In genomic region chr13:99436013-99436412, GRCh38 we compare ENCODE assay signal across 20 cellular contexts.
A peak's percentile ranks its signal among the peaks of the same experiment; 100 is the strongest.
DNase-seq lines count a peak whose midpoint lies in the region; ATAC-seq and TF ChIP-seq lines count a peak whose summit lies in the region.
"Had no signal": no experiment of that assay in that cellular context is flagged by ENCODE, and none has a peak within 500 bp of the region (broad histone marks: within the 10 kb centered on the region; RNA-seq: fewer than 3 reads in every experiment).

No MANE protein-coding gene starts in this region.

- H2BK12ac ChIP-seq in H9 (ENCODE audit: insufficient read length, low read depth, low read length): no peak overlapping the region

- H3K4me2 ChIP-seq in PC-3 (ENCODE audit: low read length) (no peak overlapping the region), mammary epithelial cell (ENCODE audit: insufficient read depth, low read depth, low read length) (no peak overlapping the region), H9 (ENCODE audit: insufficient read depth, insufficient read length, low read length) (no peak overlapping the region)
- H3K4me2 ChIP-seq: GM23338 had no signal

- no peak overlapping the region for H3K4ac ChIP-seq in H9 (ENCODE audit: low read depth, low read length)

- no peak overlapping the region for H2BK15ac ChIP-seq in H9 (ENCODE audit: low read depth, low read length)

- no peaks in the 10 kb centered on the region for H3K9me3 ChIP-seq in PC-3 (ENCODE audit: low read length)
- no peaks in the 10 kb centered on the region for H3K9me3 ChIP-seq in mammary epithelial cell (replicated peaks; ENCODE audit: insufficient read depth, low read length)
- no peaks in the 10 kb centered on the region for H3K9me3 ChIP-seq in spleen
- H3K9me3 ChIP-seq in H9 (ENCODE audit: control insufficient read depth, low read depth, low read length): no peaks in the 10 kb centered on the region
- no peaks in the 10 kb centered on the region for H3K9me3 ChIP-seq in psoas muscle
- H3K9me3 ChIP-seq: ovary had no signal

- no peaks in the 10 kb centered on the region for H3K36me3 Mint-ChIP-seq in activated naive CD4-positive, alpha-beta T cell treated with anti-CD3 and anti-CD28 coated beads, Interleukin-2, amount 50 U/mL, for 24 hours
- peaks cover 0 to 3% (median 0%) of the 10 kb centered on the region in 3 experiments; a peak in 1 of 7 replicates for H3K36me3 Mint-ChIP-seq in H9 (ENCODE audit: insufficient read depth in 1 of 3, low read depth in 3 of 3)

- intact Hi-C loops in PC-3 (cut with micrococcal nuclease) (loop anchor here (2.0 kb wide), 1 partner anchor 259 kb away; no protein-coding TSS in a partner anchor), mammary epithelial cell (cut with micrococcal nuclease) (loop anchor here (5.0 kb wide), 1 partner anchor 349 kb away; no protein-coding TSS in a partner anchor), spleen (cut with DNase I; ENCODE audit: low total_unique reads) (loop anchor here (2.0 to 5.0 kb wide), 3 partner anchors 49 to 259 kb away; no protein-coding TSS in a partner anchor), psoas muscle (cut with DNase I) (loop anchor here in 1 of 2 donors (2.0 kb wide), 2 partner anchors 167 to 257 kb away; no protein-coding TSS in a partner anchor)

- TF ChIP-seq POLR2A in spleen (IDR thresholded peaks at IDR 0.05): no peak

- H3K4me3 Mint-ChIP-seq in activated naive CD4-positive, alpha-beta T cell treated with anti-CD3 and anti-CD28 coated beads, Interleukin-2, amount 50 U/mL, for 24 hours: no peak overlapping the region
- no peak overlapping the region for H3K4me3 Mint-ChIP-seq in H9
- H3K4me3 Mint-ChIP-seq: GM23338 had no signal

- H4K20me1 ChIP-seq in PC-3 (ENCODE audit: low read length) (no peaks in the 10 kb centered on the region), mammary epithelial cell (ENCODE audit: insufficient read depth, low read length) (no peaks in the 10 kb centered on the region), H9 (ENCODE audit: control insufficient read depth, insufficient read depth, insufficient read length) (no peaks in the 10 kb centered on the region)

- no peaks in the 10 kb centered on the region for H3K79me1 ChIP-seq in H9 (ENCODE audit: insufficient read depth, low read depth, low read length, poor library complexity, severe bottlenecking)

- no peak for TF ChIP-seq CTCF in PC-3 (conservative IDR thresholded peaks at IDR 0.05; ENCODE audit: low read depth, low read length)
- no peak for TF ChIP-seq CTCF in mammary epithelial cell (conservative IDR thresholded peaks at IDR 0.05 in 1 of 2, IDR thresholded peaks at IDR 0.05 in 1 of 2; ENCODE audit: extremely low read depth in 1 of 2, insufficient read depth in 1 of 2, low read depth in 1 of 2, low read length in 2 of 2)
- TF ChIP-seq CTCF in spleen (IDR thresholded peaks at IDR 0.05 in 8 of 11, conservative IDR thresholded peaks at IDR 0.05 in 3 of 11): no peak
- TF ChIP-seq CTCF in H9 (conservative IDR thresholded peaks at IDR 0.05): no peak
- TF ChIP-seq CTCF in psoas muscle (IDR thresholded peaks at IDR 0.05): no peak

- H3K79me2 ChIP-seq in PC-3 (ENCODE audit: low read length) (no peaks in the 10 kb centered on the region), mammary epithelial cell (ENCODE audit: insufficient read depth, low read length) (no peaks in the 10 kb centered on the region), H9 (ENCODE audit: insufficient read depth, low read length) (no peaks in the 10 kb centered on the region)

- H4K91ac ChIP-seq in H9 (ENCODE audit: insufficient read length, low read depth, low read length): no peak overlapping the region

- no peaks in the 10 kb centered on the region for H3K9me2 ChIP-seq in PC-3 (replicated peaks; ENCODE audit: low read length)

- CTCF ChIA-PET in PC-3 (lab: Charles Lee) (interaction anchor here (1.3 to 1.8 kb wide), 2 partner anchors 167 to 259 kb away, joined by 8 to 10 read pairs; no protein-coding TSS in a partner anchor), mammary epithelial cell (lab: Charles Lee; ENCODE audit: low non-redundant PET) (interaction anchor here (1.3 kb wide), 1 partner anchor 167 kb away, joined by 7 read pairs; no protein-coding TSS in a partner anchor)

- no peak overlapping the region for H2AK5ac ChIP-seq in H9 (ENCODE audit: insufficient read length, low read length)

- H3K36me3 ChIP-seq in PC-3 (ENCODE audit: low read depth, low read length) (peaks cover 2% of the 10 kb centered on the region; the same call in 1 of the 2 replicates), mammary epithelial cell (ENCODE audit: insufficient read depth, low read length) (no peaks in the 10 kb centered on the region), spleen (no peaks in the 10 kb centered on the region), psoas muscle (ENCODE audit: insufficient read depth in 1 of 2, low read depth in 1 of 2) (no peaks in the 10 kb centered on the region)
- H3K36me3 ChIP-seq: ovary had no signal

- H2AFZ ChIP-seq in PC-3 (ENCODE audit: low read length) (no peak overlapping the region), mammary epithelial cell (ENCODE audit: low read depth, low read length) (no peak overlapping the region), H9 (ENCODE audit: low read length) (no peak overlapping the region)

- H3K27ac ChIP-seq in PC-3 (ENCODE audit: low read length) (no peak overlapping the region), mammary epithelial cell (ENCODE audit: insufficient read depth, low read depth, low read length) (no peak overlapping the region), spleen (peak overlapping the region in 5 of 8 donors; percentile 4 to 87 (median 82)), H9 (ENCODE audit: insufficient read length, low read depth, low read length) (no peak overlapping the region), psoas muscle (no peak overlapping the region)
- H3K27ac ChIP-seq: KMS-11, ovary had no signal

- dilution Hi-C loops in mammary epithelial cell (cut with HindIII; ENCODE audit: low sequenced_read_pairs): no loop called here

- no peak overlapping the region for H4K8ac ChIP-seq in H9 (replicated peaks; ENCODE audit: insufficient read length, low read depth, low read length)

- no peak overlapping the region for H2BK5ac ChIP-seq in H9 (ENCODE audit: insufficient read length, low read length)

- no peak overlapping the region for H3K56ac ChIP-seq in H9 (ENCODE audit: insufficient read length, low read depth, low read length)

- H2BK20ac ChIP-seq in H9 (ENCODE audit: low read depth, low read length, poor library complexity, severe bottlenecking): no peak overlapping the region

- no peak for DNase-seq in activated naive CD4-positive, alpha-beta T cell treated with Interleukin-2 at 50 U/mL for 16 hours
- peak; percentile 9 for DNase-seq in PC-3
- DNase-seq in mammary epithelial cell: peak; percentile 15
- no peak for DNase-seq in spleen
- DNase-seq in H9: no peak
- no peak for DNase-seq in psoas muscle
- DNase-seq: activated CD8-positive, alpha-beta memory T cell treated with anti-CD3 and anti-CD28 coated beads for 24 hours; activated effector memory CD4-positive, alpha-beta T cell treated with anti-CD3 and anti-CD28 coated beads, Interleukin-2, amount 50 U/mL, for 16 hours; EL; NCI-H1092; NCI-H2081 treated with DMSO at 0.1 percent for 48 hours; ovary; stimulated activated naive CD8-positive, alpha-beta T cell treated with anti-CD3 and anti-CD28 coated beads, Interleukin-15, Interleukin-2, amounts not matched to agents 100 U/mL and 50 U/mL, for 24 hours; SW 1271; trophoblast cell had no signal

- no peak overlapping the region for H3K18ac ChIP-seq in H9 (ENCODE audit: insufficient read length, low read depth, low read length)

- no peaks in the 10 kb centered on the region for H3K23me2 ChIP-seq in H9 (ENCODE audit: insufficient read length, low read depth, low read length, poor library complexity, severe bottlenecking)

- H3F3A ChIP-seq in PC-3 (ENCODE audit: low read length, unreplicated experiment): no peaks in the 10 kb centered on the region

- H3K4me1 Mint-ChIP-seq in activated naive CD4-positive, alpha-beta T cell treated with anti-CD3 and anti-CD28 coated beads, Interleukin-2, amount 50 U/mL, for 24 hours: peaks cover 63% of the 10 kb centered on the region
- H3K4me1 Mint-ChIP-seq in H9: peaks cover 47% of the 10 kb centered on the region in 2 experiments

- H2BK120ac ChIP-seq in H9 (ENCODE audit: low read depth, low read length, poor library complexity, severe bottlenecking): no peak overlapping the region

- ATAC-seq in PC-3 (no peak), HG03097 (IDR thresholded peaks at IDR 0.05; ENCODE audit: low FRiP score, unreplicated experiment) (no peak), psoas muscle (no peak)
- ATAC-seq: stimulated activated naive CD8-positive, alpha-beta T cell treated with anti-CD3 and anti-CD28 coated beads, Interleukin-15, Interleukin-2, amounts not matched to agents 100 U/mL and 50 U/mL, for 24 hours had no signal

- in situ Hi-C loops in mammary epithelial cell (cut with MboI; ENCODE audit: low sequenced_read_pairs in 2 of 2): loop anchor here (5.0 to 10.0 kb wide), 4 partner anchors 161 to 261 kb away; no protein-coding TSS in a partner anchor

- no peak overlapping the region for H3K14ac ChIP-seq in H9 (ENCODE audit: insufficient read depth, low read length)

- H3K4me1 ChIP-seq in PC-3 (ENCODE audit: insufficient read depth, low read length) (peaks cover 22% of the 10 kb centered on the region), mammary epithelial cell (ENCODE audit: insufficient read depth, low read length) (peaks cover 10% of the 10 kb centered on the region), spleen (peaks cover 34 to 74% (median 54%) of the 10 kb centered on the region in 6 donors), H9 (ENCODE audit: insufficient read depth, low read length) (peaks cover 9% of the 10 kb centered on the region; the same call in 1 of the 2 replicates), psoas muscle (no peaks in the 10 kb centered on the region)

- H3K9ac ChIP-seq in PC-3 (ENCODE audit: low read length) (no peak overlapping the region), mammary epithelial cell (ENCODE audit: insufficient read depth, low read length) (no peak overlapping the region), H9 (ENCODE audit: extremely low read depth, insufficient read length, low read length) (no peak overlapping the region)
- H3K9ac ChIP-seq: KMS-11 had no signal

- H3K4me3 ChIP-seq in PC-3 (ENCODE audit: low read length) (no peak overlapping the region), mammary epithelial cell (replicated peaks in 1 of 3; ENCODE audit: insufficient read depth in 1 of 3, low read depth in 2 of 3, low read length in 3 of 3) (no peak overlapping the region), spleen (no peak overlapping the region), psoas muscle (no peak overlapping the region)
- H3K4me3 ChIP-seq: GM23338, lung, ovary had no signal

- peak overlapping the region; percentile 90 for H3K27ac Mint-ChIP-seq in activated naive CD4-positive, alpha-beta T cell treated with anti-CD3 and anti-CD28 coated beads, Interleukin-2, amount 50 U/mL, for 24 hours
- H3K27ac Mint-ChIP-seq in H9: no peak overlapping the region
- H3K27ac Mint-ChIP-seq: GM23338 had no signal

- POLR2A ChIA-PET in PC-3 (lab: Charles Lee; ENCODE audit: unreplicated experiment): no interaction called here

- BruUV-seq in PC-3 (replicated peaks; lab: Mats Ljungman, UMichigan) (no TSS peak), mammary epithelial cell (replicated peaks; lab: Mats Ljungman, UMichigan) (no TSS peak)

- no peak overlapping the region for H3K23ac ChIP-seq in H9 (ENCODE audit: insufficient read length, low read depth, low read length)

- H3T11ph ChIP-seq in H9 (ENCODE audit: low read length): no peak overlapping the region

- H4K5ac ChIP-seq in H9 (ENCODE audit: insufficient read length, low read depth, low read length): no peak overlapping the region

- no peaks in the 10 kb centered on the region for H3K9me3 Mint-ChIP-seq in activated naive CD4-positive, alpha-beta T cell treated with anti-CD3 and anti-CD28 coated beads, Interleukin-2, amount 50 U/mL, for 24 hours
- peaks cover 0 to 3% of the 10 kb centered on the region in 2 experiments; a peak in 1 of 5 replicates for H3K9me3 Mint-ChIP-seq in H9
- H3K9me3 Mint-ChIP-seq: GM23338 had no signal

- WGBS in mammary epithelial cell (ENCODE audit: low coverage, missing lambda C conversion rate): 58% methylated on average over 3 of the region's 3 CpGs
- 60 to 64% (median 62%) methylated on average over 3 of the region's 3 CpGs for WGBS in spleen, 5 donors
- WGBS in H9 (ENCODE audit: extremely low coverage, insufficient read length, low lambda C conversion rate): no CpG with 5 or more reads among the region's 3 CpGs
- WGBS in psoas muscle, 3 donors: 58 to 62% (median 59%) methylated on average over 3 of the region's 3 CpGs

- H3K27me3 ChIP-seq in PC-3 (ENCODE audit: low read length) (no peaks in the 10 kb centered on the region), mammary epithelial cell (ENCODE audit: insufficient read depth, low read length) (no peaks in the 10 kb centered on the region), spleen (replicated peaks in 1 of 7) (peaks cover 0 to 8% (median 0%) of the 10 kb centered on the region in 7 donors), H9 (ENCODE audit: insufficient read depth, low read length) (no peaks in the 10 kb centered on the region), psoas muscle (ENCODE audit: insufficient read depth in 3 of 3, low read length in 2 of 3) (peaks cover 0 to 3% (median 0%) of the 10 kb centered on the region in 3 donors)
- H3K27me3 ChIP-seq: ovary had no signal

- H3K27me3 Mint-ChIP-seq in activated naive CD4-positive, alpha-beta T cell treated with anti-CD3 and anti-CD28 coated beads, Interleukin-2, amount 50 U/mL, for 24 hours: no peaks in the 10 kb centered on the region
- H3K27me3 Mint-ChIP-seq in H9 (ENCODE audit: low read depth): peaks cover 18% of the 10 kb centered on the region

Comparison
In these comparisons a context has a peak if more than half of its experiments do, and no peak if none do; other contexts are left out.
1. DNase-seq: peak in PC-3 (single experiment) and mammary epithelial cell (single experiment); none in activated naive CD4-positive, alpha-beta T cell treated with Interleukin-2 at 50 U/mL for 16 hours (single experiment), spleen (single experiment), H9 (single experiment) and psoas muscle (0 of 2).
2. H3K27ac ChIP-seq: peak in spleen (5 of 8); none in PC-3 (single experiment), mammary epithelial cell (single experiment), H9 (single experiment) and psoas muscle (single experiment).